ENCODE assay signal across 11 cellular contexts in the genomic region with DNA sequence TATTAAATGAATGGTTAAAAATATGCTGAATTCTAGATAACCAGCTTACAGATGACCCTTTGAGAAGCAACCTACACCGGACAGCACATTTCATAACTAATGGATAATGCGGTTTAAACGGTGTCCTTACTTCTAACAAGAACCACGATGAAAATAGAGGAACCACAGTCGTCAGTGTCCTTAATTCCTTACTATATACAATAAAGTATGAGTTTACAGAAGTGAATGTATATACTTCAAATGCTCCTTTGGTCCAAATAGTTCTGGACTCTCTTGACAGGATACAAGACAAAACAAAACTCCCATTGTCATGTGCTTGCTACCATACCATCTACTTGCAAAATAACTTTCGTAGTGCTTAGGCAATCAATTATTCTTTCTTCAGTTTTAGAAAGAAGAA. TPM values are rescaled to one million over a fixed set of nuclear protein-coding genes. Genes with fewer than 3 reads are reported as not detected.
A peak's percentile ranks its signal among the peaks of the same experiment; 100 is the strongest.
DNase-seq lines count a peak whose midpoint lies in the region; ATAC-seq, FAIRE-seq and TF ChIP-seq lines count a peak whose summit lies in the region.
"Had no signal": no experiment of that assay in that cellular context is flagged by ENCODE, and none has a peak within 500 bp of the region (broad histone marks: within the 10 kb centered on the region; RNA-seq: fewer than 3 reads in every experiment).

No MANE protein-coding gene starts in this region.

- peak overlapping the region; percentile 97 for H3K4me3 Mint-ChIP-seq in activated T-helper 2 cell treated with anti-CD3 and anti-CD28 coated beads, Interferon-gamma antibody, Interleukin-2, Interleukin-4, amounts not matched to agents 10 μg/mL and 5 μg/mL and 100 μg/mL, durations not matched to agents 14 hours and 24 hours and 36 hours (ENCODE audit: low read depth)

- H3K27me3 Mint-ChIP-seq in activated T-helper 2 cell treated with anti-CD3 and anti-CD28 coated beads, Interferon-gamma antibody, Interleukin-2, Interleukin-4, amounts not matched to agents 10 μg/mL and 5 μg/mL and 100 μg/mL, durations not matched to agents 14 hours and 24 hours and 36 hours (ENCODE audit: low read depth): no peaks in the 10 kb centered on the region

- H3K36me3 Mint-ChIP-seq in activated T-helper 2 cell treated with anti-CD3 and anti-CD28 coated beads, Interferon-gamma antibody, Interleukin-2, Interleukin-4, amounts not matched to agents 10 μg/mL and 5 μg/mL and 100 μg/mL, durations not matched to agents 14 hours and 24 hours and 36 hours (ENCODE audit: low read depth): peaks cover 64% of the 10 kb centered on the region

- H3K4me1 Mint-ChIP-seq in activated T-helper 2 cell treated with anti-CD3 and anti-CD28 coated beads, Interferon-gamma antibody, Interleukin-2, Interleukin-4, amounts not matched to agents 10 μg/mL and 5 μg/mL and 100 μg/mL, durations not matched to agents 14 hours and 24 hours and 36 hours (ENCODE audit: low read depth): peaks cover 58% of the 10 kb centered on the region

- no peak for TF ChIP-seq RAD21 in A549 (conservative IDR thresholded peaks at IDR 0.05 in 1 of 2, IDR thresholded peaks at IDR 0.05 in 1 of 2)
- TF ChIP-seq RAD21 in liver (IDR thresholded peaks at IDR 0.05): no peak

- no peak for TF ChIP-seq POLR2A in A549 (IDR thresholded peaks at IDR 0.05; ENCODE audit: low read length)

- H3K4me3 ChIP-seq in A549: peak overlapping the region; percentile 70
- H3K4me3 ChIP-seq in liver (ENCODE audit: low read depth in 1 of 3, low read length in 3 of 3): peak overlapping the region; percentile 56 to 98 (median 76)
- H3K4me3 ChIP-seq: SJSA1 had no signal

- TF ChIP-seq CTCF in A549 (IDR thresholded peaks at IDR 0.05) (no peak), liver (IDR thresholded peaks at IDR 0.05; ENCODE audit: low read depth, low read length, missing input control) (no peak)

- DNase-seq in A549 (ENCODE audit: low read depth in 1 of 2, low spot score in 1 of 2): no peak
- no peak for DNase-seq in GM18507 (ENCODE audit: extremely low spot score, insufficient read length, low read depth)
- DNase-seq in activated T-helper 2 cell treated with anti-CD3 and anti-CD28 coated beads, Interferon-gamma antibody, Interleukin-2, Interleukin-4, amounts not matched to agents 10 μg/mL and 5 μg/mL and 100 μg/mL, durations not matched to agents 14 hours and 24 hours and 36 hours (ENCODE audit: low spot score): no peak
- no peak for DNase-seq in NCI-H82 (lab: John Stamatoyannopoulos, UW)
- no peak for DNase-seq in COR-L47 (lab: John Stamatoyannopoulos, UW)
- DNase-seq: DMS79, NCI-H1436 had no signal

- peaks cover 0 to 33% (median 8%) of the 10 kb centered on the region in 4 donors for H3K36me3 ChIP-seq in liver (ENCODE audit: control insufficient read depth in 4 of 4, insufficient read depth in 3 of 4, low read depth in 1 of 4, low read length in 3 of 4)

- no peaks in the 10 kb centered on the region for H3K9me3 ChIP-seq in A549
- H3K9me3 ChIP-seq in liver (ENCODE audit: control insufficient read depth in 4 of 4, low read length in 3 of 4): no peaks in the 10 kb centered on the region
- H3K9me3 ChIP-seq: SJSA1 had no signal

- peak overlapping the region; percentile 56 for H3K27ac Mint-ChIP-seq in activated T-helper 2 cell treated with anti-CD3 and anti-CD28 coated beads, Interferon-gamma antibody, Interleukin-2, Interleukin-4, amounts not matched to agents 10 μg/mL and 5 μg/mL and 100 μg/mL, durations not matched to agents 14 hours and 24 hours and 36 hours

- H3K27ac ChIP-seq in A549: peak overlapping the region; percentile 33 to 92; a peak in 3 of 6 replicates
- H3K27ac ChIP-seq in liver (ENCODE audit: low read depth in 1 of 2, low read length in 2 of 2): peak overlapping the region; percentile 94 to 96
- H3K27ac ChIP-seq: SJSA1 had no signal

- no peaks in the 10 kb centered on the region for H3K27me3 ChIP-seq in liver (ENCODE audit: control insufficient read depth in 4 of 4, insufficient read depth in 4 of 4, low read length in 3 of 4)
- H3K27me3 ChIP-seq: SJSA1 had no signal

- CTCF ChIA-PET in A549 (lab: Yijun Ruan, JAX): interaction anchor here (1.3 kb wide), 1 partner anchor 106 kb away, joined by 4 read pairs; no protein-coding TSS in a partner anchor

- TF ChIP-seq EP300 in A549 (IDR thresholded peaks at IDR 0.05): no peak

- WGBS in A549 (ENCODE audit: missing lambda C conversion rate): 44% methylated on average over 6 of the region's 6 CpGs
- WGBS in liver: 52% methylated on average over 6 of the region's 6 CpGs

- H3K4me2 ChIP-seq in A549: peak overlapping the region; percentile 73

- peak overlapping the region in 1 of 2 donors; percentile 98 for H3K9ac ChIP-seq in liver (ENCODE audit: low read depth in 1 of 2, low read length in 2 of 2)

- intact Hi-C loops in activated T-helper 2 cell treated with anti-CD3 and anti-CD28 coated beads, Interferon-gamma antibody, Interleukin-2, Interleukin-4, amounts not matched to agents 10 μg/mL and 5 μg/mL and 100 μg/mL, durations not matched to agents 14 hours and 24 hours and 36 hours (cut with micrococcal nuclease): loop anchor here (5.0 to 10.0 kb wide), 3 partner anchors 208 to 585 kb away; a partner anchor contains a TSS

- FAIRE-seq in A549 (lab: Jason Lieb, UNC): peak; percentile 72
- FAIRE-seq in GM18507 (lab: Jason Lieb, UNC): peak; percentile 58

- H3K9me3 Mint-ChIP-seq in activated T-helper 2 cell treated with anti-CD3 and anti-CD28 coated beads, Interferon-gamma antibody, Interleukin-2, Interleukin-4, amounts not matched to agents 10 μg/mL and 5 μg/mL and 100 μg/mL, durations not matched to agents 14 hours and 24 hours and 36 hours: peaks cover 4% of the 10 kb centered on the region

- H3K4me1 ChIP-seq in A549: peaks cover 56% of the 10 kb centered on the region
- peaks cover 3 to 27% (median 11%) of the 10 kb centered on the region in 4 donors for H3K4me1 ChIP-seq in liver (ENCODE audit: control insufficient read depth in 4 of 4, insufficient read depth in 4 of 4, low read length in 3 of 4)

- ATAC-seq in A549 (no peak), GM21447 (IDR thresholded peaks at IDR 0.05; ENCODE audit: unreplicated experiment) (no peak), GM21515 (IDR thresholded peaks at IDR 0.05; ENCODE audit: unreplicated experiment) (no peak)

- POLR2A ChIA-PET in A549 (lab: Yijun Ruan, JAX): no interaction called here

TF ChIP-seq in A549, 52 proteins besides CTCF, POLR2A, EP300 and RAD21:
- no peak for TF ChIP-seq FOSB (CRISPR knock-in tag; IDR thresholded peaks at IDR 0.05)
- no peak for TF ChIP-seq FOXS1 (CRISPR knock-in tag; IDR thresholded peaks at IDR 0.05)
- TF ChIP-seq CHD4 (IDR thresholded peaks at IDR 0.05; ENCODE audit: borderline replicate concordance): no peak
- TF ChIP-seq HEYL (CRISPR knock-in tag; IDR thresholded peaks at IDR 0.05): no peak

TF ChIP-seq in liver, 16 proteins besides CTCF, POLR2A, EP300 and RAD21:
- TF ChIP-seq YY1 (IDR thresholded peaks at IDR 0.05) (peak; percentile 19), FOXA2 (IDR thresholded peaks at IDR 0.05) (no peak)

RNA-seq across cellular contexts. Expression of a gene that starts 2.4 kb away (rescaled TPM):
- polyA plus RNA-seq in A549 (2011; rRNA removed) (190 and 274 TPM in 2 replicates), A549 (2017; fragmentation: RNase III; extraction: RNeasy Plus Mini Kit Qiagen cat#74134 plus additional on column Dnase treatment) (186 to 245 TPM (median 213 TPM) in 3 replicates), liver (100 to 1,000 TPM; 134 to 185 TPM)
- 43.9 and 51.4 TPM in 2 replicates for polyA plus RNA-seq in A549 (2012; cell fraction: cytosol; rRNA removed)
- polyA plus RNA-seq in A549 (2012; cell fraction: nucleus; rRNA removed): 24.0 and 26.8 TPM in 2 replicates
- 83.9 and 110 TPM in 2 replicates for polyA minus RNA-seq in A549 (2011; rRNA and poly(A)+ RNA removed)
- total RNA-seq in activated T-helper 2 cell treated with anti-CD3 and anti-CD28 coated beads, Interferon-gamma antibody, Interleukin-2, Interleukin-4, amounts not matched to agents 10 μg/mL and 5 μg/mL and 100 μg/mL, durations not matched to agents 14 hours and 24 hours and 36 hours: 348 and 379 TPM in 2 replicates
- total RNA-seq in liver: 100 to 1,000 TPM in 1 of 2 donors, 10 to 100 TPM in 1; 20.8 to 444 TPM
